ENCODE assay signal across 9 cellular contexts in the genomic region with DNA sequence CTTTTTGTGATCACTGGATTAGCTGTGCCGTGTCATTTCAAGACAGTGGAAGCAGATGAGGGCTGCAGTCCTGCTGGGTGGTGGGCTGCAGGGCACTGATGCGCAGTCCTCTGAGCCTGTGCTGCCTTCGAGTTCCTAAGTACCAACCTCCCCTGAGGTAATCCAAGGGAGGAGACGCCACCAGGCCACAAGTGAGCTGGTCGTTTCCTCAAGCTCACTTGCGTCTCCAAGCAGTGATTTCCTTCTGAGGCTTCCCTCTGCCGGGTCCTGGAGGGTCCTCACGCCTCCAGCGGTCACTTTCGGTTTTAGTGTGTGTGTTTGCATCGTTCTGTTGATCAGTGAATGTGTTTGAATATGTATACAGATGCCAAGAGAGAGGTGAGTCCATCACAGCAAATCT.
DNase-seq lines count a peak whose midpoint lies in the region; ATAC-seq, FAIRE-seq and TF ChIP-seq lines count a peak whose summit lies in the region.
"Had no signal": no experiment of that assay in that cellular context is flagged by ENCODE, and none has a peak within 500 bp of the region (broad histone marks: within the 10 kb centered on the region; RNA-seq: fewer than 3 reads in every experiment).

No MANE protein-coding gene starts in this region.

- H3K36me3 ChIP-seq in psoas muscle (ENCODE audit: insufficient read depth in 1 of 2, low read depth in 1 of 2) (no peaks in the 10 kb centered on the region), HAP-1 (replicated peaks) (no peaks in the 10 kb centered on the region), pancreas (no peaks in the 10 kb centered on the region)
- H3K36me3 ChIP-seq: upper lobe of left lung had no signal

- TF ChIP-seq CTCF in choroid plexus epithelial cell (conservative IDR thresholded peaks at IDR 0.05; ENCODE audit: low read depth, low read length) (peak; percentile 47), psoas muscle (IDR thresholded peaks at IDR 0.05) (peak; percentile 7), pancreas (IDR thresholded peaks at IDR 0.05) (no peak)

- H3K27me3 ChIP-seq in psoas muscle (ENCODE audit: insufficient read depth in 3 of 3, low read length in 2 of 3) (no peaks in the 10 kb centered on the region), HAP-1 (ENCODE audit: low read depth) (no peaks in the 10 kb centered on the region), pancreas (no peaks in the 10 kb centered on the region)
- H3K27me3 ChIP-seq: upper lobe of left lung had no signal

- H3K36me3 Mint-ChIP-seq in activated T-cell treated with anti-CD3 and anti-CD28 coated beads, Interleukin-2, amount 50 U/mL, for 4 hours (ENCODE audit: insufficient read depth) = no peaks in the 10 kb centered on the region

- 65 to 75% (median 66%) methylated on average over 11 of the region's 11 CpGs for WGBS in psoas muscle, 3 donors
- WGBS in pancreas, 2 donors = 85 to 90% methylated on average over 11 of the region's 11 CpGs

- H3K9me3 ChIP-seq in psoas muscle (peaks cover 11% of the 10 kb centered on the region), HAP-1 (peaks cover 7% of the 10 kb centered on the region; the same call in 1 of the 2 replicates), pancreas (no peaks in the 10 kb centered on the region)
- H3K9me3 ChIP-seq: upper lobe of left lung had no signal

- no peak for DNase-seq in GM19239 (ENCODE audit: insufficient read length, low spot score)
- peak; percentile 59 for DNase-seq in choroid plexus epithelial cell (ENCODE audit: low read depth)
- DNase-seq in psoas muscle = no peak
- DNase-seq in HAP-1 (ENCODE audit: low spot score in 2 of 2) = no peak
- DNase-seq in pancreas = no peak
- DNase-seq in activated T-cell treated with anti-CD3 and anti-CD28 coated beads, Interleukin-2, amount 50 U/mL, for 4 hours = no peak
- DNase-seq: NCI-H524, upper lobe of left lung had no signal

- H3K27ac ChIP-seq in psoas muscle (no peak overlapping the region), pancreas (no peak overlapping the region)

- peak overlapping the region; percentile 32 for H3K4me3 ChIP-seq in choroid plexus epithelial cell (ENCODE audit: low read depth, low read length)
- no peak overlapping the region for H3K4me3 ChIP-seq in psoas muscle
- H3K4me3 ChIP-seq in HAP-1 = no peak overlapping the region
- H3K4me3 ChIP-seq in pancreas = no peak overlapping the region
- H3K4me3 ChIP-seq: upper lobe of left lung had no signal

- no peak overlapping the region for H3K4me3 Mint-ChIP-seq in activated T-cell treated with anti-CD3 and anti-CD28 coated beads, Interleukin-2, amount 50 U/mL, for 4 hours

- ATAC-seq in HG02981 (IDR thresholded peaks at IDR 0.05; ENCODE audit: unreplicated experiment) = peak; percentile 39
- ATAC-seq in psoas muscle = no peak
- ATAC-seq in pancreas = no peak
- no peak for ATAC-seq in activated T-cell treated with anti-CD3 and anti-CD28 coated beads, Interleukin-2, amount 50 U/mL, for 4 hours

- in situ Hi-C loops in HAP-1 (cut with MboI; ENCODE audit: low sequenced_read_pairs) = loop anchor here (25.0 kb wide), 1 partner anchor 122 kb away; a partner anchor contains a TSS

- H3K9me3 Mint-ChIP-seq in activated T-cell treated with anti-CD3 and anti-CD28 coated beads, Interleukin-2, amount 50 U/mL, for 4 hours = peaks cover 5% of the 10 kb centered on the region

- peaks cover 7% of the 10 kb centered on the region for H3K27me3 Mint-ChIP-seq in activated T-cell treated with anti-CD3 and anti-CD28 coated beads, Interleukin-2, amount 50 U/mL, for 4 hours (ENCODE audit: low read depth)

- intact Hi-C loops in psoas muscle (cut with DNase I) = no loop called here
- intact Hi-C loops in pancreas (cut with DNase I) = no loop called here

- peak; percentile 40 for FAIRE-seq in GM19239 (lab: Jason Lieb, UNC)
- no peak for FAIRE-seq in pancreas (lab: Jason Lieb, UNC)

- H3K4me1 Mint-ChIP-seq in activated T-cell treated with anti-CD3 and anti-CD28 coated beads, Interleukin-2, amount 50 U/mL, for 4 hours (ENCODE audit: low read depth) = no peaks in the 10 kb centered on the region

- H3K4me1 ChIP-seq in psoas muscle (peaks cover 46% of the 10 kb centered on the region), HAP-1 (peaks cover 15% of the 10 kb centered on the region), pancreas (peaks cover 0 to 9% (median 5%) of the 10 kb centered on the region in 3 donors)

Comparison
In these comparisons a context has a peak if more than half of its experiments do, and no peak if none do; other contexts are left out.
1. CTCF ChIP-seq: peak in choroid plexus epithelial cell (single experiment) and psoas muscle (single experiment); none in pancreas (0 of 4).